In genomic region chr3:16978921-16979271, GRCh38 we compare ENCODE assay signal across 33 cellular contexts.
"Had no signal": no experiment of that assay in that cellular context is flagged by ENCODE, and none has a peak within 500 bp of the region (broad histone marks: within the 10 kb centered on the region; RNA-seq: fewer than 3 reads in every experiment).

No MANE protein-coding gene starts in this region.

- H3K4me3 Mint-ChIP-seq: activated CD4-positive, alpha-beta memory T cell treated with anti-CD3 and anti-CD28 coated beads, Interleukin-2, amount 10 ng/mL, durations not matched to agents 7 days and 5 days; activated T-cell treated with anti-CD3 and anti-CD28 coated beads, Interleukin-2, amount 50 U/mL, for 72 hours; activated T-helper 17 cell treated with anti-CD3 and anti-CD28 coated beads, Interleukin-2, amount 50 U/mL, for 72 hours; T-cell had no signal

- H3K4me1 Mint-ChIP-seq: activated CD4-positive, alpha-beta memory T cell treated with anti-CD3 and anti-CD28 coated beads, Interleukin-2, amount 10 ng/mL, durations not matched to agents 7 days and 5 days had no signal

- H3K27me3 Mint-ChIP-seq: activated CD4-positive, alpha-beta memory T cell treated with anti-CD3 and anti-CD28 coated beads, Interleukin-2, amount 10 ng/mL, durations not matched to agents 7 days and 5 days; activated T-helper 17 cell treated with anti-CD3 and anti-CD28 coated beads, Interleukin-2, amount 50 U/mL, for 72 hours; T-cell had no signal

- H3K9me3 Mint-ChIP-seq: activated T-helper 17 cell treated with anti-CD3 and anti-CD28 coated beads, Interleukin-2, amount 50 U/mL, for 72 hours had no signal

- H3K36me3 ChIP-seq: breast epithelium, Peyer's patch, WERI-Rb-1 had no signal

- H3K27me3 ChIP-seq: body of pancreas, breast epithelium, Peyer's patch had no signal

- H3K4me3 ChIP-seq: body of pancreas, breast epithelium, Peyer's patch had no signal

- H3K4me1 ChIP-seq: body of pancreas, breast epithelium, Peyer's patch had no signal

- ATAC-seq: activated T-cell treated with anti-CD3 and anti-CD28 coated beads, Interleukin-2, amount 50 U/mL, for 72 hours; body of pancreas; PC-3; SK-N-SH treated with all-trans-retinoic acid at 6 μM for 48 hours; T-cell had no signal

- H3K27ac Mint-ChIP-seq: activated CD4-positive, alpha-beta memory T cell treated with anti-CD3 and anti-CD28 coated beads, Interleukin-2, amount 10 ng/mL, durations not matched to agents 7 days and 5 days; activated naive CD4-positive, alpha-beta T cell treated with anti-CD3 and anti-CD28 coated beads, Interleukin-2, amount 50 U/mL, for 72 hours; activated T-cell treated with anti-CD3 and anti-CD28 coated beads, Interleukin-2, amount 50 U/mL, for 72 hours; T-cell had no signal

- DNase-seq: activated CD4-positive, alpha-beta memory T cell treated with anti-CD3 and anti-CD28 coated beads, Interleukin-2, amount 10 ng/mL, durations not matched to agents 7 days and 5 days; activated CD4-positive, alpha-beta T cell treated with anti-CD3 and anti-CD28 coated beads for 1 hour; activated CD4-positive, alpha-beta T cell treated with anti-CD3 and anti-CD28 coated beads for 48 hours; activated CD4-positive, CD25-positive, alpha-beta regulatory T cell; activated effector memory CD4-positive, alpha-beta T cell treated with anti-CD3 and anti-CD28 coated beads, Interleukin-2, amount 50 U/mL, for 16 hours; activated naive CD4-positive, alpha-beta T cell; activated T-cell treated with anti-CD3 and anti-CD28 coated beads, Interleukin-2, amount 50 U/mL, for 1 hour; activated T-cell treated with anti-CD3 and anti-CD28 coated beads, Interleukin-2, amount 50 U/mL, for 72 hours; amygdala; NCI-H1092 treated with DMSO at 0.1 percent for 48 hours; NCI-H1417; NCI-H146; NCI-H187; NCI-H2029 treated with DMSO at 0.1 percent for 48 hours; NCI-H2107; NCI-H2171; NCI-H510A; NCI-H526; NCI-H748 treated with DMSO at 0.1 percent for 48 hours; NK-92 treated with Interleukin-12 subunit alpha and Interleukin-12 subunit beta, amount 100 ng/mL, for 24 hours; PC-3; Peyer's patch; RPMI8226; SIG-M5; T-cell; T-helper 2 cell; T1000; WERI-Rb-1 had no signal

- H3K27ac ChIP-seq: body of pancreas, breast epithelium, Peyer's patch, WERI-Rb-1 had no signal

- H3K9me3 ChIP-seq: body of pancreas, breast epithelium, Peyer's patch had no signal
